24 cellular contexts compared by ENCODE assay signal in genomic region chr12:38983117-38983571, GRCh38.
A peak's percentile ranks its signal among the peaks of the same experiment; 100 is the strongest.
DNase-seq lines count a peak whose midpoint lies in the region.
"Had no signal": no experiment of that assay in that cellular context is flagged by ENCODE, and none has a peak within 500 bp of the region (broad histone marks: within the 10 kb centered on the region; RNA-seq: fewer than 3 reads in every experiment).

No MANE protein-coding gene starts in this region.

- DNase-seq in Daoy (ENCODE audit: low read depth), result peak; percentile 38
- no peak for DNase-seq in MG63
- DNase-seq in SK-MEL-5 (ENCODE audit: low read depth, low spot score), result peak; percentile 37
- DNase-seq in neuronal stem cell (ENCODE audit: low spot score), result no peak
- DNase-seq in activated naive CD4-positive, alpha-beta T cell treated with Interleukin-2 at 50 U/mL for 16 hours, result no peak
- no peak for DNase-seq in immature natural killer cell
- no peak for DNase-seq in ecto neural progenitor cell (ENCODE audit: low spot score)
- DNase-seq: activated CD4-positive, alpha-beta T cell treated with anti-CD3 and anti-CD28 coated beads, Interleukin-2, amount 10 ng/mL, durations not matched to agents 24 days and 14 days; activated naive CD4-positive, alpha-beta T cell treated with anti-CD3 and anti-CD28 coated beads for 36 hours; activated T-cell treated with anti-CD3 and anti-CD28 coated beads, Interleukin-2, amount 50 U/mL, for 48 hours; amniotic stem cell; CD4-positive, alpha-beta T cell; DMS153; gastrocnemius medialis; GF-D8; H7; islet precursor cell; NCI-H2081; NCI-H345; T-helper 17 cell; tibial artery; WERI-Rb-1 had no signal

- H3K27me3 ChIP-seq in MG63 (no peaks in the 10 kb centered on the region), neuronal stem cell (ENCODE audit: control insufficient read depth in 3 of 3, insufficient read depth in 3 of 3, low read depth in 1 of 3, low read length in 3 of 3) (no peaks in the 10 kb centered on the region)
- H3K27me3 ChIP-seq: gastrocnemius medialis, tibial artery had no signal

- H3K18ac ChIP-seq in neuronal stem cell (ENCODE audit: low read length), result no peak overlapping the region

- H2BK5ac ChIP-seq in neuronal stem cell (ENCODE audit: low read length), result no peak overlapping the region

- H3K9ac ChIP-seq in neuronal stem cell (ENCODE audit: low read depth, low read length, poor library complexity), result no peak overlapping the region

- H2AFZ ChIP-seq in neuronal stem cell (ENCODE audit: low read length), result peak overlapping the region; percentile 35

- no peak overlapping the region for H3K4ac ChIP-seq in neuronal stem cell (ENCODE audit: low read length)

- no peak overlapping the region for H2BK15ac ChIP-seq in neuronal stem cell (ENCODE audit: low read length)

- H3K27ac Mint-ChIP-seq in immature natural killer cell, result no peak overlapping the region
- H3K27ac Mint-ChIP-seq: activated CD4-positive, alpha-beta T cell treated with anti-CD3 and anti-CD28 coated beads, Interleukin-2, amount 10 ng/mL, durations not matched to agents 24 days and 14 days; activated naive CD4-positive, alpha-beta T cell treated with anti-CD3 and anti-CD28 coated beads for 36 hours; CD4-positive, alpha-beta T cell; stimulated activated naive CD8-positive, alpha-beta T cell treated with anti-CD3 and anti-CD28 coated beads, Interleukin-15, Interleukin-2, amounts not matched to agents 100 ng/mL and 50 ng/mL, for 24 hours; T-helper 17 cell had no signal

- no peak overlapping the region for H2BK12ac ChIP-seq in neuronal stem cell (ENCODE audit: low read length)

- no peak overlapping the region for H2AK5ac ChIP-seq in neuronal stem cell (ENCODE audit: low read depth, low read length)

- peaks cover 0 to 1% (median 0%) of the 10 kb centered on the region in 3 donors for H3K27me3 Mint-ChIP-seq in immature natural killer cell (ENCODE audit: low read depth in 3 of 3)
- H3K27me3 Mint-ChIP-seq: activated CD4-positive, alpha-beta T cell treated with anti-CD3 and anti-CD28 coated beads, Interleukin-2, amount 10 ng/mL, durations not matched to agents 24 days and 14 days; CD4-positive, alpha-beta T cell; stimulated activated naive CD8-positive, alpha-beta T cell treated with anti-CD3 and anti-CD28 coated beads, Interleukin-15, Interleukin-2, amounts not matched to agents 100 ng/mL and 50 ng/mL, for 24 hours; T-helper 17 cell had no signal

- H3K79me1 ChIP-seq in neuronal stem cell (ENCODE audit: low read depth, low read length), result no peaks in the 10 kb centered on the region

- peak overlapping the region; percentile 5; the same call in 1 of the 2 replicates for H3K4me3 ChIP-seq in MG63
- H3K4me3 ChIP-seq in neuronal stem cell (ENCODE audit: low read length in 2 of 2), result no peak overlapping the region
- H3K4me3 ChIP-seq: gastrocnemius medialis, tibial artery had no signal

- H3K23ac ChIP-seq in neuronal stem cell (ENCODE audit: low read depth, low read length, poor library complexity), result no peak overlapping the region

- H3K4me1 Mint-ChIP-seq in immature natural killer cell, result no peaks in the 10 kb centered on the region
- H3K4me1 Mint-ChIP-seq: activated CD4-positive, alpha-beta T cell treated with anti-CD3 and anti-CD28 coated beads, Interleukin-2, amount 10 ng/mL, durations not matched to agents 24 days and 14 days; neural crest cell; T-helper 17 cell had no signal

- H3K36me3 ChIP-seq in MG63 (no peaks in the 10 kb centered on the region), neuronal stem cell (replicated peaks in 1 of 2; ENCODE audit: control insufficient read depth in 2 of 2, insufficient read depth in 2 of 2, low read length in 2 of 2) (no peaks in the 10 kb centered on the region)
- H3K36me3 ChIP-seq: gastrocnemius medialis, tibial artery, WERI-Rb-1 had no signal

- H3K14ac ChIP-seq in neuronal stem cell (ENCODE audit: low read length), result no peak overlapping the region

- H3K9me3 ChIP-seq in MG63, result peaks cover 12% of the 10 kb centered on the region
- no peaks in the 10 kb centered on the region for H3K9me3 ChIP-seq in neuronal stem cell (replicated peaks in 1 of 2; ENCODE audit: control insufficient read depth in 2 of 2, insufficient read depth in 1 of 2, low read depth in 1 of 2, low read length in 2 of 2)
- H3K9me3 ChIP-seq: gastrocnemius medialis had no signal

- H3K36me3 Mint-ChIP-seq in immature natural killer cell, result peaks cover 0 to 4% (median 3%) of the 10 kb centered on the region in 3 donors

- no peak overlapping the region for H4K91ac ChIP-seq in neuronal stem cell (ENCODE audit: low read depth, low read length, poor library complexity)

- H3K27ac ChIP-seq in neuronal stem cell (replicated peaks; ENCODE audit: low read length), result no peak overlapping the region
- H3K27ac ChIP-seq: gastrocnemius medialis, tibial artery, WERI-Rb-1 had no signal

- no CpG with 5 or more reads among the region's 6 CpGs for WGBS in neuronal stem cell (ENCODE audit: extremely low coverage in 2 of 2, insufficient read length in 2 of 2, insufficient replicate concordance in 1 of 2), 2 donors

- H2BK120ac ChIP-seq in neuronal stem cell (ENCODE audit: low read depth, low read length), result no peak overlapping the region

- no peak overlapping the region for H3K4me3 Mint-ChIP-seq in immature natural killer cell
- H3K4me3 Mint-ChIP-seq: activated CD4-positive, alpha-beta T cell treated with anti-CD3 and anti-CD28 coated beads, Interleukin-2, amount 10 ng/mL, durations not matched to agents 24 days and 14 days; activated naive CD4-positive, alpha-beta T cell treated with anti-CD3 and anti-CD28 coated beads for 36 hours; CD4-positive, alpha-beta T cell; neural crest cell; stimulated activated naive CD8-positive, alpha-beta T cell treated with anti-CD3 and anti-CD28 coated beads, Interleukin-15, Interleukin-2, amounts not matched to agents 100 ng/mL and 50 ng/mL, for 24 hours; T-helper 17 cell had no signal

- no peak overlapping the region for H3K4me2 ChIP-seq in neuronal stem cell (ENCODE audit: insufficient read depth, low read length, poor library complexity, severe bottlenecking)

- H4K8ac ChIP-seq in neuronal stem cell (ENCODE audit: low read depth, low read length), result no peak overlapping the region

- no peaks in the 10 kb centered on the region for H3K4me1 ChIP-seq in neuronal stem cell (ENCODE audit: control insufficient read depth in 2 of 2, insufficient read depth in 1 of 2, low read depth in 1 of 2, low read length in 2 of 2)
- H3K4me1 ChIP-seq: gastrocnemius medialis, tibial artery had no signal

- in situ Hi-C loops in SK-MEL-5 (cut with HindIII; ENCODE audit: low pct_unique_long_range_greater_than_20kb, low sequenced_read_pairs), result no loop called here

- peaks cover 11 to 28% (median 23%) of the 10 kb centered on the region in 6 donors for H3K9me3 Mint-ChIP-seq in immature natural killer cell

Comparison
In these comparisons a context has a peak if more than half of its experiments do, and no peak if none do; other contexts are left out.
1. DNase-seq: peak in Daoy (single experiment) and SK-MEL-5 (single experiment); none in MG63 (single experiment), neuronal stem cell (single experiment), activated naive CD4-positive, alpha-beta T cell treated with Interleukin-2 at 50 U/mL for 16 hours (single experiment), immature natural killer cell (0 of 3) and ecto neural progenitor cell (single experiment).